30 cellular contexts compared by ENCODE assay signal in genomic region chr3:189192725-189193124, GRCh38. TPM values are rescaled to one million over a fixed set of nuclear protein-coding genes. Genes with fewer than 3 reads are reported as not detected.
"Had no signal": no experiment of that assay in that cellular context is flagged by ENCODE, and none has a peak within 500 bp of the region (broad histone marks: within the 10 kb centered on the region; RNA-seq: fewer than 3 reads in every experiment).

No MANE protein-coding gene starts in this region.

- H3K4me3 Mint-ChIP-seq: dendritic cell treated with granulocyte-macrophage colony-stimulating factor and Interleukin-4, amounts not matched to agents 40 ng/mL and 50 ng/mL, for 4 days; effector memory CD8-positive, alpha-beta T cell; endodermal cell had no signal

- DNase-seq: cortex of kidney; dermis blood vessel endothelial cell; dorsolateral prefrontal cortex; effector CD4-positive, alpha-beta T cell; effector CD8-positive, alpha-beta T cell; effector memory CD4-positive, alpha-beta T cell; effector memory CD8-positive, alpha-beta T cell; endodermal cell; erythroblast; esophagus squamous epithelium; foreskin fibroblast; foreskin keratinocyte; foreskin melanocyte; gastrocnemius medialis; glutamatergic neuron; head of caudate nucleus; heart left ventricle; heart right ventricle; hippocampal formation had no signal

- H3K27me3 Mint-ChIP-seq: dendritic cell treated with granulocyte-macrophage colony-stimulating factor and Interleukin-4, amounts not matched to agents 40 ng/mL and 50 ng/mL, for 4 days; effector memory CD8-positive, alpha-beta T cell had no signal

- ATAC-seq: effector memory CD8-positive, alpha-beta T cell; esophagus mucosa; foreskin keratinocyte; gastrocnemius medialis; gastroesophageal sphincter; heart left ventricle; heart right ventricle had no signal

- H3K4me1 ChIP-seq: esophagus muscularis mucosa, foreskin keratinocyte, gastrocnemius medialis, gastroesophageal sphincter had no signal

- H3K4me1 Mint-ChIP-seq: endodermal cell had no signal

- H3K27me3 ChIP-seq: esophagus muscularis mucosa, esophagus squamous epithelium, foreskin keratinocyte, gastrocnemius medialis, gastroesophageal sphincter, heart left ventricle, heart right ventricle, hepatocyte had no signal

- H3K27ac ChIP-seq: coronary artery, dorsolateral prefrontal cortex, epithelial cell of prostate, esophagus muscularis mucosa, esophagus squamous epithelium, foreskin keratinocyte, gastrocnemius medialis, gastroesophageal sphincter, heart left ventricle, heart right ventricle, hepatocyte had no signal

- FAIRE-seq: endometrium, endothelial cell of umbilical vein, frontal cortex had no signal

- H3K4me3 ChIP-seq: coronary artery, dorsolateral prefrontal cortex, esophagus muscularis mucosa, esophagus squamous epithelium, gastrocnemius medialis, gastroesophageal sphincter, heart left ventricle, heart right ventricle, hepatocyte had no signal

- H3K36me3 ChIP-seq: esophagus muscularis mucosa, esophagus squamous epithelium, gastrocnemius medialis, gastroesophageal sphincter, heart left ventricle, heart right ventricle had no signal

- H3K27ac Mint-ChIP-seq: dendritic cell treated with granulocyte-macrophage colony-stimulating factor and Interleukin-4, amounts not matched to agents 40 ng/mL and 50 ng/mL, for 4 days; effector memory CD8-positive, alpha-beta T cell; endodermal cell had no signal

RNA-seq across cellular contexts. Expression of gene TPRG1, which starts 21.0 kb away (rescaled TPM):
- total RNA-seq: dermis blood vessel endothelial cell, endothelial cell of umbilical vein, epithelial cell of proximal tubule had no signal
